Comparison of ENCODE assay signal across 8 cellular contexts in genomic region chr9:84140535-84141101, GRCh38.
A peak's percentile ranks its signal among the peaks of the same experiment; 100 is the strongest.
DNase-seq lines count a peak whose midpoint lies in the region; ATAC-seq and TF ChIP-seq lines count a peak whose summit lies in the region.

No MANE protein-coding gene starts in this region.

- no peaks in the 10 kb centered on the region for H3K9me3 ChIP-seq in effector memory CD4-positive, alpha-beta T cell (ENCODE audit: control insufficient read depth, low read length)
- H3K9me3 ChIP-seq in mucosa of stomach (ENCODE audit: control insufficient read depth, low read length) (no peaks in the 10 kb centered on the region), upper lobe of right lung (no peaks in the 10 kb centered on the region)

- H3K27me3 ChIP-seq in effector memory CD4-positive, alpha-beta T cell (replicated peaks; ENCODE audit: control insufficient read depth, insufficient read depth, low read length, poor library complexity, severe bottlenecking) = peaks cover 17% of the 10 kb centered on the region
- H3K27me3 ChIP-seq in mucosa of stomach (ENCODE audit: control insufficient read depth, insufficient read depth, low read length) (peaks cover 3% of the 10 kb centered on the region), upper lobe of right lung (peaks cover 38% of the 10 kb centered on the region)

- TF ChIP-seq CTCF in GM13977 (IDR thresholded peaks at IDR 0.05; ENCODE audit: extremely low read depth, insufficient read depth, missing control alignments) = no peak
- TF ChIP-seq CTCF in upper lobe of right lung (IDR thresholded peaks at IDR 0.05) = no peak

- ATAC-seq in upper lobe of right lung = peak; percentile 38

- in situ Hi-C loops in GM13977 (cut with MboI; ENCODE audit: low pct_unique_long_range_greater_than_20kb, low sequenced_read_pairs, unreplicated experiment) (no loop called here), KBM-7 (cut with MboI; ENCODE audit: low pct_unique_long_range_greater_than_20kb, low sequenced_read_pairs) (no loop called here)

- intact Hi-C loops in upper lobe of right lung (cut with DNase I) = no loop called here

- H3K4me1 ChIP-seq in effector memory CD4-positive, alpha-beta T cell (ENCODE audit: control insufficient read depth, insufficient read depth, low read length, poor library complexity, severe bottlenecking) = peaks cover 6% of the 10 kb centered on the region
- H3K4me1 ChIP-seq in mucosa of stomach (ENCODE audit: control insufficient read depth, insufficient read depth, low read length) (peaks cover 41% of the 10 kb centered on the region), upper lobe of right lung (peaks cover 5% of the 10 kb centered on the region)

- H3K27ac ChIP-seq in effector memory CD4-positive, alpha-beta T cell (ENCODE audit: insufficient read depth, low read length, poor library complexity, severe bottlenecking) = no peak overlapping the region
- no peak overlapping the region for H3K27ac ChIP-seq in upper lobe of right lung

- H3K36me3 ChIP-seq in effector memory CD4-positive, alpha-beta T cell (ENCODE audit: control insufficient read depth, insufficient read depth, low read length) = no peaks in the 10 kb centered on the region
- no peaks in the 10 kb centered on the region for H3K36me3 ChIP-seq in mucosa of stomach (ENCODE audit: control insufficient read depth, insufficient read depth, low read length)
- H3K36me3 ChIP-seq in upper lobe of right lung = no peaks in the 10 kb centered on the region

- DNase-seq in GM13977 (ENCODE audit: low spot score) (peak; percentile 27), RPMI8226 (peak; percentile 7), upper lobe of right lung (no peak), KBM-7 (no peak), GDM1 (lab: John Stamatoyannopoulos, UW) (no peak), Ammon's horn (ENCODE audit: low spot score) (no peak)
- DNase-seq in effector memory CD4-positive, alpha-beta T cell = no peak

- H3K4me3 ChIP-seq in effector memory CD4-positive, alpha-beta T cell (ENCODE audit: insufficient read depth, low read depth, low read length, poor library complexity, severe bottlenecking) = peak overlapping the region; percentile 42
- H3K4me3 ChIP-seq in mucosa of stomach (ENCODE audit: low read length) = peak overlapping the region; percentile 82
- H3K4me3 ChIP-seq in upper lobe of right lung = peak overlapping the region; percentile 35

- H3K9ac ChIP-seq in mucosa of stomach (ENCODE audit: low read length) = peak overlapping the region; percentile 83

Comparison
In these comparisons a context has a peak if more than half of its experiments do, and no peak if none do; other contexts are left out.
1. DNase-seq: peak in GM13977 (single experiment) and RPMI8226 (single experiment); none in effector memory CD4-positive, alpha-beta T cell (0 of 3), upper lobe of right lung (single experiment), KBM-7 (single experiment), GDM1 (single experiment) and Ammon's horn (single experiment).
2. Peak in every context shown above with its lines, with median percentiles within 50 percentile points of each other: H3K4me3 ChIP-seq.